ENCODE assay signal across 1 cellular context in the genomic region with DNA sequence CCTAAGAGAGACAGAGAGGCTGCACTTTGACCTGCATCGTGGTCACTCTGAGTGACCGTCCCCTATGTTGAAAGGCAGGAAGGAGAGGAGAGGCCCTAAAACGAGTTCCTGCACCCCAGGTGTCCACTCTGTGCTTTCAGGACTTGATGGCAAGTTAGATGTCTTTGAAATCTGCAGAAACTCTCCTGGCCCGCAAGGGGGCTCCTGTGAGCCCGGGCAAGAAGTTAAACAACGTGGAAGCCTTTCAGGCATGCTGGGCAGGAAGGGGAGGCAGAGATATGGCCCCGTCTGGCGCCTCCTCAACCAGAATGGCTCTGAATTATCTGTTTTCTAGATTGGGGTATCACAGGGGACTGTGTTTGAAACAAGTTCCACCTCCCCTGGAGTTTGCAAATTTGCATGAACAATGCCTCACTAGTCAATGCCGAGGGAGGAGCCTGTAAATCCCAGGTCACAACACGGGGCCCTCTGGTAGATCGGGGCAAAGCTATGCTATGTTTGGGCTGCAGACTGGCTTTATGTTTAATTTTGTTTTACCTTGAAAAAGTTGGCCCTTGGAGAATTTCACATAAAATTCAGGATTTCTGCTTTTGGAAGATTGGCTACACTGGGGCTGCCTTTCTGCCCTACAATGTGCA.
TF ChIP-seq lines count a peak whose summit lies in the region.

No MANE protein-coding gene starts in this region.

TF ChIP-seq in HCT116, 20 proteins besides CTCF, POLR2A, EP300 and RAD21 (continued from another document):
- TF ChIP-seq, protein P1, sequence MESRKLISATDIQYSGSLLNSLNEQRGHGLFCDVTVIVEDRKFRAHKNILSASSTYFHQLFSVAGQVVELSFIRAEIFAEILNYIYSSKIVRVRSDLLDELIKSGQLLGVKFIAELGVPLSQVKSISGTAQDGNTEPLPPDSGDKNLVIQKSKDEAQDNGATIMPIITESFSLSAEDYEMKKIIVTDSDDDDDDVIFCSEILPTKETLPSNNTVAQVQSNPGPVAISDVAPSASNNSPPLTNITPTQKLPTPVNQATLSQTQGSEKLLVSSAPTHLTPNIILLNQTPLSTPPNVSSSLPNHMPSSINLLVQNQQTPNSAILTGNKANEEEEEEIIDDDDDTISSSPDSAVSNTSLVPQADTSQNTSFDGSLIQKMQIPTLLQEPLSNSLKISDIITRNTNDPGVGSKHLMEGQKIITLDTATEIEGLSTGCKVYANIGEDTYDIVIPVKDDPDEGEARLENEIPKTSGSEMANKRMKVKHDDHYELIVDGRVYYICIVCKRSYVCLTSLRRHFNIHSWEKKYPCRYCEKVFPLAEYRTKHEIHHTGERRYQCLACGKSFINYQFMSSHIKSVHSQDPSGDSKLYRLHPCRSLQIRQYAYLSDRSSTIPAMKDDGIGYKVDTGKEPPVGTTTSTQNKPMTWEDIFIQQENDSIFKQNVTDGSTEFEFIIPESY (IDR thresholded peaks at IDR 0.05; ENCODE audit: extremely low read depth, insufficient replicate concordance, low read length): no peak
- TF ChIP-seq, protein P2, sequence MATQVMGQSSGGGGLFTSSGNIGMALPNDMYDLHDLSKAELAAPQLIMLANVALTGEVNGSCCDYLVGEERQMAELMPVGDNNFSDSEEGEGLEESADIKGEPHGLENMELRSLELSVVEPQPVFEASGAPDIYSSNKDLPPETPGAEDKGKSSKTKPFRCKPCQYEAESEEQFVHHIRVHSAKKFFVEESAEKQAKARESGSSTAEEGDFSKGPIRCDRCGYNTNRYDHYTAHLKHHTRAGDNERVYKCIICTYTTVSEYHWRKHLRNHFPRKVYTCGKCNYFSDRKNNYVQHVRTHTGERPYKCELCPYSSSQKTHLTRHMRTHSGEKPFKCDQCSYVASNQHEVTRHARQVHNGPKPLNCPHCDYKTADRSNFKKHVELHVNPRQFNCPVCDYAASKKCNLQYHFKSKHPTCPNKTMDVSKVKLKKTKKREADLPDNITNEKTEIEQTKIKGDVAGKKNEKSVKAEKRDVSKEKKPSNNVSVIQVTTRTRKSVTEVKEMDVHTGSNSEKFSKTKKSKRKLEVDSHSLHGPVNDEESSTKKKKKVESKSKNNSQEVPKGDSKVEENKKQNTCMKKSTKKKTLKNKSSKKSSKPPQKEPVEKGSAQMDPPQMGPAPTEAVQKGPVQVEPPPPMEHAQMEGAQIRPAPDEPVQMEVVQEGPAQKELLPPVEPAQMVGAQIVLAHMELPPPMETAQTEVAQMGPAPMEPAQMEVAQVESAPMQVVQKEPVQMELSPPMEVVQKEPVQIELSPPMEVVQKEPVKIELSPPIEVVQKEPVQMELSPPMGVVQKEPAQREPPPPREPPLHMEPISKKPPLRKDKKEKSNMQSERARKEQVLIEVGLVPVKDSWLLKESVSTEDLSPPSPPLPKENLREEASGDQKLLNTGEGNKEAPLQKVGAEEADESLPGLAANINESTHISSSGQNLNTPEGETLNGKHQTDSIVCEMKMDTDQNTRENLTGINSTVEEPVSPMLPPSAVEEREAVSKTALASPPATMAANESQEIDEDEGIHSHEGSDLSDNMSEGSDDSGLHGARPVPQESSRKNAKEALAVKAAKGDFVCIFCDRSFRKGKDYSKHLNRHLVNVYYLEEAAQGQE (IDR thresholded peaks at IDR 0.05; ENCODE audit: low read depth): no peak
- TF ChIP-seq ZFX (IDR thresholded peaks at IDR 0.05) (no peak), POLR2AphosphoS5 (IDR thresholded peaks at IDR 0.05; ENCODE audit: low read depth, low read length) (no peak), YY1 (IDR thresholded peaks at IDR 0.05; ENCODE audit: extremely low read depth, insufficient replicate concordance, low read depth, low read length) (no peak)
